ENCODE assay signal across 13 cellular contexts in genomic region chr1:89588480-89588879, GRCh38.
"Had no signal": no experiment of that assay in that cellular context is flagged by ENCODE, and none has a peak within 500 bp of the region (broad histone marks: within the 10 kb centered on the region; RNA-seq: fewer than 3 reads in every experiment).

No MANE protein-coding gene starts in this region.

- H3K4me3 ChIP-seq: breast epithelium, esophagus muscularis mucosa, lower lobe of right lung, skin epidermis had no signal

- H3K4me1 Mint-ChIP-seq: immature natural killer cell had no signal

- H3K9me3 ChIP-seq: breast epithelium, esophagus muscularis mucosa, lower lobe of right lung had no signal

- DNase-seq: activated naive CD4-positive, alpha-beta T cell treated with anti-CD3 and anti-CD28 coated beads, Interleukin-2, amount 10 ng/mL, durations not matched to agents 7 days and 5 days; activated T-cell treated with anti-CD3 and anti-CD28 coated beads, Interleukin-2, amount 50 U/mL, for 4 hours; aorta; immature natural killer cell; lower lobe of right lung; posterior cingulate gyrus; Right ventricle myocardium superior; stimulated activated CD4-positive, alpha-beta T cell treated with anti-CD3 and anti-CD28 coated beads, Interleukin-4, amount 100 ng/mL, for 4 hours; T-helper 9 cell had no signal

- H3K27me3 Mint-ChIP-seq: activated naive CD4-positive, alpha-beta T cell treated with anti-CD3 and anti-CD28 coated beads, Interleukin-2, amount 10 ng/mL, durations not matched to agents 7 days and 5 days; type B pancreatic cell had no signal

- H3K9me3 Mint-ChIP-seq: activated naive CD4-positive, alpha-beta T cell treated with anti-CD3 and anti-CD28 coated beads, Interleukin-2, amount 10 ng/mL, durations not matched to agents 7 days and 5 days; activated T-cell treated with anti-CD3 and anti-CD28 coated beads, Interleukin-2, amount 50 U/mL, for 4 hours; immature natural killer cell; type B pancreatic cell had no signal

- H3K4me3 Mint-ChIP-seq: activated naive CD4-positive, alpha-beta T cell treated with anti-CD3 and anti-CD28 coated beads, Interleukin-2, amount 10 ng/mL, durations not matched to agents 7 days and 5 days; activated T-cell treated with anti-CD3 and anti-CD28 coated beads, Interleukin-2, amount 50 U/mL, for 4 hours; immature natural killer cell; type B pancreatic cell had no signal

- H3K36me3 ChIP-seq: breast epithelium had no signal

- H3K4me1 ChIP-seq: breast epithelium had no signal

- H3K27me3 ChIP-seq: breast epithelium, esophagus muscularis mucosa had no signal

- H3K27ac ChIP-seq: breast epithelium, esophagus muscularis mucosa, lower lobe of right lung, skin epidermis had no signal

- ATAC-seq: lower lobe of right lung had no signal

- H3K27ac Mint-ChIP-seq: activated naive CD4-positive, alpha-beta T cell treated with anti-CD3 and anti-CD28 coated beads, Interleukin-2, amount 10 ng/mL, durations not matched to agents 7 days and 5 days; immature natural killer cell had no signal
